In genomic region chr4:131724847-131725246, GRCh38 we compare ENCODE assay signal across 8 cellular contexts.
A peak's percentile ranks its signal among the peaks of the same experiment; 100 is the strongest.
DNase-seq lines count a peak whose midpoint lies in the region; ATAC-seq, FAIRE-seq and TF ChIP-seq lines count a peak whose summit lies in the region.
"Not testable (repeated sequence)": the region's sequence is repeated elsewhere in the genome, so short reads cannot be mapped to it uniquely, and the experiment has no call there.

No MANE protein-coding gene starts in this region.

- H3K9me3 ChIP-seq in Caco-2; OCI-LY3 (ENCODE audit: insufficient read depth, low read length); heart right ventricle: not testable (repeated sequence)

- not testable (repeated sequence) for BruUV-seq in Caco-2 (replicated peaks; lab: Mats Ljungman, UMichigan)

- not testable (repeated sequence) for TF ChIP-seq CTCF in Caco-2 (IDR thresholded peaks at IDR 0.05; ENCODE audit: insufficient read depth in 1 of 2, low read depth in 1 of 2, low read length in 1 of 2, severe bottlenecking in 1 of 2, unreplicated experiment in 1 of 2); OCI-LY3 (IDR thresholded peaks at IDR 0.05; ENCODE audit: low read depth, low read length); bronchial epithelial cell (IDR thresholded peaks at IDR 0.05; ENCODE audit: insufficient read depth, low read length, severe bottlenecking); heart right ventricle (IDR thresholded peaks at IDR 0.05); nephron progenitor cell (IDR thresholded peaks at IDR 0.05)

- 74 to 86% methylated on average over 14 to 26 of the region's 37 CpGs for WGBS in heart right ventricle, 2 donors

- intact Hi-C loops in Caco-2 (cut with micrococcal nuclease; ENCODE audit: unreplicated experiment); heart right ventricle (cut with DNase I): not testable (repeated sequence)

- H3K4me1 ChIP-seq in Caco-2; OCI-LY3 (ENCODE audit: low read length); heart right ventricle: not testable (repeated sequence)

- not testable (repeated sequence) for H2AFZ ChIP-seq in OCI-LY3 (ENCODE audit: low read depth, low read length)

- not testable (repeated sequence) for ATAC-seq in heart right ventricle

- H3K4me3 Mint-ChIP-seq in Caco-2 (ENCODE audit: unreplicated experiment); nephron progenitor cell: not testable (repeated sequence)

- POLR2A ChIA-PET in Caco-2 (lab: Charles Lee) = not testable (repeated sequence)

- H3K4me3 ChIP-seq in Caco-2 (ENCODE audit: low read depth, low read length) (peak overlapping the region; percentile 10; the same call in 1 of the 2 replicates), OCI-LY3 (ENCODE audit: low read length) (peak overlapping the region; percentile 48; the same call in 1 of the 2 replicates), bronchial epithelial cell (ENCODE audit: low read depth, low read length) (peak overlapping the region; percentile 37), heart right ventricle (peak overlapping the region in 1 of 10 donors; percentile 14)

- not testable (repeated sequence) for H3K4me2 ChIP-seq in OCI-LY3 (ENCODE audit: low read length)

- H3K4me1 Mint-ChIP-seq in Caco-2 (ENCODE audit: low read depth, unreplicated experiment); nephron progenitor cell: not testable (repeated sequence)

- not testable (repeated sequence) for H4K20me1 ChIP-seq in OCI-LY3 (ENCODE audit: insufficient read depth, low read length)

- H3K9me3 Mint-ChIP-seq in Caco-2 (ENCODE audit: unreplicated experiment) (peaks cover 23% of the 10 kb centered on the region), nephron progenitor cell (peaks cover 25% of the 10 kb centered on the region)

- H3K27me3 ChIP-seq in Caco-2 (replicated peaks; ENCODE audit: control insufficient read depth, insufficient read depth, low read length); OCI-LY3 (ENCODE audit: low read depth, low read length); bronchial epithelial cell (ENCODE audit: control insufficient read depth, insufficient read depth, low read length); heart right ventricle: not testable (repeated sequence)

- not testable (repeated sequence) for H3K36me3 Mint-ChIP-seq in Caco-2 (ENCODE audit: insufficient read depth, unreplicated experiment); nephron progenitor cell (ENCODE audit: low read depth)

- H3K27ac ChIP-seq in OCI-LY3 (ENCODE audit: low read length); heart right ventricle: not testable (repeated sequence)

- H3K27me3 Mint-ChIP-seq in Caco-2 (ENCODE audit: insufficient read depth, unreplicated experiment); nephron progenitor cell (ENCODE audit: low read depth, poor library complexity): not testable (repeated sequence)

- not testable (repeated sequence) for H3K36me3 ChIP-seq in Caco-2 (ENCODE audit: control insufficient read depth, insufficient read depth, low read length); OCI-LY3 (replicated peaks; ENCODE audit: low read depth, low read length); bronchial epithelial cell (ENCODE audit: control insufficient read depth, insufficient read depth, low read length); heart right ventricle

- CTCF ChIA-PET in Caco-2 (lab: Charles Lee) = not testable (repeated sequence)

- not testable (repeated sequence) for FAIRE-seq in bronchial epithelial cell (lab: Jason Lieb, UNC)

- H3K9ac ChIP-seq in OCI-LY3 (ENCODE audit: low read length) = not testable (repeated sequence)

- H3K27ac Mint-ChIP-seq in Caco-2 (ENCODE audit: unreplicated experiment); nephron progenitor cell: not testable (repeated sequence)

- DNase-seq in Caco-2 = peak; percentile 61 to 71
- DNase-seq in KG1 (lab: John Stamatoyannopoulos, UW) = peak; percentile 6
- DNase-seq in activated CD4-positive, alpha-beta T cell treated with anti-CD3 and anti-CD28 coated beads for 48 hours = peak; percentile 67
- DNase-seq in bronchial epithelial cell (ENCODE audit: low read depth) = peak; percentile 51
- DNase-seq in heart right ventricle = peak; percentile 52 to 74
- peak; percentile 35 for DNase-seq in nephron progenitor cell
- peak; percentile 16 for DNase-seq in stimulated activated CD8-positive, alpha-beta memory T cell treated with anti-CD3 and anti-CD28 coated beads, Interleukin-15, amount 100 ng/mL, for 24 hours (ENCODE audit: low read depth)

- H3K79me2 ChIP-seq in OCI-LY3 (ENCODE audit: low read length) = not testable (repeated sequence)

Comparison
In these comparisons a context has a peak if more than half of its experiments do, and no peak if none do; other contexts are left out.
1. DNase-seq: peak in every context shown above with its lines; median percentile 67 in activated CD4-positive, alpha-beta T cell treated with anti-CD3 and anti-CD28 coated beads for 48 hours; 66 in Caco-2; 63 in heart right ventricle; 51 in bronchial epithelial cell; 35 in nephron progenitor cell; 16 in stimulated activated CD8-positive, alpha-beta memory T cell treated with anti-CD3 and anti-CD28 coated beads, Interleukin-15, amount 100 ng/mL, for 24 hours; 6 in KG1.